1 cellular context compared by ENCODE assay signal in the genomic region with DNA sequence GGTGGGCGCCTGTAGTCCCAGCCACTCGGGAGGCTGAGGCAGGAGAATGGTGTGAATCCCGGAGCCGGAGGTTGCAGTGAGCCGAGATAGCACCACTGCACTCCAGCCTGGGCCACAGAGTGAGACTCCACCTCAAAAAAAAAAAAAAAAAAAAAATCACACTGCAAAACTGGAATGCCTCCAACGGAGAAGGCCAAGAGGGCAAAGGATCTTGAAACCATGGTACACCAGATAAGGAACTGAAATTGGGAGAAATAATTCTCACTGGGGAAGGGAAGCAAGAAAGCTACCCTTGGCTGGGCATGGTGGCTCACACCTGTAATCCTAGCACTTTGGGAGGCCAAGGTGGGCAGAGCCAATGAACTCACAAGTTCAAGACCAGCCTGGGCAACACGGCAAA. TPM values are rescaled to one million over a fixed set of nuclear protein-coding genes. Genes with fewer than 3 reads are reported as not detected.
"Had no signal": no experiment of that assay in that cellular context is flagged by ENCODE, and none has a peak within 500 bp of the region (broad histone marks: within the 10 kb centered on the region; RNA-seq: fewer than 3 reads in every experiment).

No MANE protein-coding gene starts in this region.

RNA-seq across cellular contexts. Expression of a gene that starts 9.2 kb away (rescaled TPM):
- total RNA-seq: OCI-LY7 had no signal
